Comparison of ENCODE assay signal across 6 cellular contexts in the genomic region with DNA sequence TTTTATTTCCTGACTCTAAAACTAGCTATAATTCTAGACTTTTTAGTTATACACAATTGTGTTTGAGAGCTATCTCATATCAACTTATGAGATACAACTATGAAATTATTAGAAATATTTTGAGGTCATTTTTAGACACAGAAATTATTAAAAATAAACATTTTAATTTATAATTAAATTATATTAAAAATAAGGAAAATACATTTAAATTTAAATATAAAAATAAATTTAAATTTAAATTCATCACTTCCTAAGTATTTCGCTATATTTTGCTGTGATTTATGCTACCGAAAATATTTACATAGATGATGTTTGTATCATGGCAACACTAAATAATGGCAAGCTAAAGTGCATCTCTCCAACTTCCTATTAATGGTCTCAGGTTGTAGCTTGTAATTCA.
DNase-seq lines count a peak whose midpoint lies in the region; FAIRE-seq and TF ChIP-seq lines count a peak whose summit lies in the region.
"Not testable (repeated sequence)": the region's sequence is repeated elsewhere in the genome, so short reads cannot be mapped to it uniquely, and the experiment has no call there.

No MANE protein-coding gene starts in this region.

- not testable (repeated sequence) for H3K27me3 ChIP-seq in small intestine (ENCODE audit: control insufficient read depth in 2 of 2, insufficient read depth in 2 of 2, low read length in 2 of 2)

- not testable (repeated sequence) for H3K9me3 ChIP-seq in kidney (ENCODE audit: control insufficient read depth in 1 of 2, low read length in 2 of 2); small intestine (ENCODE audit: control insufficient read depth, low read depth)

- TF ChIP-seq CTCF in kidney (IDR thresholded peaks at IDR 0.05; ENCODE audit: borderline replicate concordance, extremely low read depth, insufficient read depth) = not testable (repeated sequence)

- H3K27ac ChIP-seq in kidney (ENCODE audit: low read depth in 2 of 2, low read length in 2 of 2); small intestine (ENCODE audit: low read depth in 1 of 2, low read length in 1 of 2): not testable (repeated sequence)

- not testable (repeated sequence) for H3K4me3 ChIP-seq in kidney (ENCODE audit: low read length in 2 of 2); small intestine (ENCODE audit: low read depth in 1 of 2, low read length in 2 of 2)

- FAIRE-seq in G401.6 (lab: Jason Lieb, UNC) (peak; percentile 79), TTC549 (lab: Jason Lieb, UNC) (peak; percentile 88), colon (lab: Jason Lieb, UNC) (peak; percentile 97), frontal cortex (lab: Jason Lieb, UNC) (peak; percentile 99), kidney (lab: Jason Lieb, UNC) (peak; percentile 99), small intestine (lab: Jason Lieb, UNC) (peak; percentile 98)

- 90 to 95% (median 91%) methylated on average over 2 of the region's 2 CpGs for WGBS in small intestine, 3 donors

- not testable (repeated sequence) for H3K9ac ChIP-seq in kidney (ENCODE audit: low read length in 2 of 2)

- not testable (repeated sequence) for H3K36me3 ChIP-seq in kidney (ENCODE audit: control insufficient read depth in 1 of 2, insufficient read depth in 2 of 2, low read length in 2 of 2); small intestine (ENCODE audit: control insufficient read depth in 2 of 2, insufficient read depth in 2 of 2, low read length in 2 of 2)

- not testable (repeated sequence) for H3K4me1 ChIP-seq in kidney (ENCODE audit: control insufficient read depth in 1 of 2, insufficient read depth in 1 of 2, low read depth in 1 of 2, low read length in 2 of 2); small intestine (ENCODE audit: control insufficient read depth in 2 of 2, insufficient read depth in 1 of 2, low read depth in 1 of 2, low read length in 1 of 2)

- DNase-seq in frontal cortex (ENCODE audit: low spot score in 2 of 2); kidney; small intestine: not testable (repeated sequence)

- intact Hi-C loops in kidney (cut with DNase I) = not testable (repeated sequence)
